ENCODE assay signal across 18 cellular contexts in the genomic region with DNA sequence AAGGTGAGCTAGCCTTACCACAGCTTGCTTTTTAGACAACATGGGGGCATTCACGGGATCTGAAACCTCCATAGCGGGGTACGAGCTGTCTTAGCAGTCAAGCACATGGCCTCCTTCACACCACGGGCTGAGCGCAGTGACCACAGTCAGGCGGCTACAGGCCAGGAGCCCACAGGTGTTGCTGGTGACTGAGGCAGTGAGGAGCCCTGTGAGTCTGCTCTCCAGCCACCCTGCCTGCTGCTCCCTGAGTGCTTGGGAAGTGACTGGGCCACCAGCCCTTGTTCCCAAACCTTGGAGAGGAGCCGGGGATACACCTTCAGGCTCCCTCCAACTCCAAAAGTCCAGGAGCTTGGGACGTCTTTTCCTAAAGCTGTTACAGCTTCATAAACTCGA.
A peak's percentile ranks its signal among the peaks of the same experiment; 100 is the strongest.
DNase-seq lines count a peak whose midpoint lies in the region; ATAC-seq and TF ChIP-seq lines count a peak whose summit lies in the region.
"Had no signal": no experiment of that assay in that cellular context is flagged by ENCODE, and none has a peak within 500 bp of the region (broad histone marks: within the 10 kb centered on the region; RNA-seq: fewer than 3 reads in every experiment).

No MANE protein-coding gene starts in this region.

- H2BK15ac ChIP-seq in neuronal stem cell (ENCODE audit: low read length) = peak overlapping the region; percentile 74

- no peak overlapping the region for H3K9ac ChIP-seq in neuronal stem cell (ENCODE audit: low read depth, low read length, poor library complexity)
- H3K9ac ChIP-seq in trophoblast cell (ENCODE audit: low read length) = no peak overlapping the region
- H3K9ac ChIP-seq: BLaER1 treated with 17β-estradiol and CSF1 and Interleukin-3, amounts not matched to agents 10 nM and 100 nM had no signal

- no peak for TF ChIP-seq CTCF in spleen (IDR thresholded peaks at IDR 0.05 in 8 of 11, conservative IDR thresholded peaks at IDR 0.05 in 3 of 11)

- H3K27ac ChIP-seq in neuronal stem cell (replicated peaks; ENCODE audit: low read length) (no peak overlapping the region), spleen (no peak overlapping the region), trophoblast cell (ENCODE audit: low read depth, low read length) (no peak overlapping the region)
- H3K27ac ChIP-seq: 22Rv1; A549; BLaER1 treated with 17β-estradiol and CSF1 and Interleukin-3, amounts not matched to agents 10 nM and 100 nM; C4-2B had no signal

- no peak overlapping the region for H4K8ac ChIP-seq in neuronal stem cell (ENCODE audit: low read depth, low read length)
- H4K8ac ChIP-seq in trophoblast cell (ENCODE audit: low read depth, low read length) = no peak overlapping the region

- H3K79me1 ChIP-seq in neuronal stem cell (ENCODE audit: low read depth, low read length) (peaks cover 3% of the 10 kb centered on the region), trophoblast cell (ENCODE audit: low read length) (no peaks in the 10 kb centered on the region)

- no peak overlapping the region for H2BK5ac ChIP-seq in neuronal stem cell (ENCODE audit: low read length)
- no peak overlapping the region for H2BK5ac ChIP-seq in trophoblast cell (ENCODE audit: low read depth, low read length, poor library complexity)

- no peak overlapping the region for H4K12ac ChIP-seq in trophoblast cell (ENCODE audit: low read depth, low read length)

- H3K4ac ChIP-seq in neuronal stem cell (ENCODE audit: low read length) = no peak overlapping the region
- H3K4ac ChIP-seq in trophoblast cell (ENCODE audit: low read depth, low read length) = no peak overlapping the region

- no peak overlapping the region for H3K4me3 ChIP-seq in neuronal stem cell (ENCODE audit: low read length in 2 of 2)
- H3K4me3 ChIP-seq in spleen = no peak overlapping the region
- no peak overlapping the region for H3K4me3 ChIP-seq in trophoblast cell (ENCODE audit: low read depth, low read length)
- H3K4me3 ChIP-seq: A549; BLaER1 treated with 17β-estradiol and CSF1 and Interleukin-3, amounts not matched to agents 10 nM and 100 nM had no signal

- no peaks in the 10 kb centered on the region for H3K36me3 ChIP-seq in neuronal stem cell (replicated peaks in 1 of 2; ENCODE audit: control insufficient read depth in 2 of 2, insufficient read depth in 2 of 2, low read length in 2 of 2)
- H3K36me3 ChIP-seq in spleen = no peaks in the 10 kb centered on the region
- H3K36me3 ChIP-seq in trophoblast cell (ENCODE audit: control insufficient read depth in 1 of 2, insufficient read depth in 2 of 2, low read length in 2 of 2) = no peaks in the 10 kb centered on the region

- H3K23ac ChIP-seq in neuronal stem cell (ENCODE audit: low read depth, low read length, poor library complexity) (no peak overlapping the region), trophoblast cell (ENCODE audit: low read length) (no peak overlapping the region)

- H3K27me3 ChIP-seq in neuronal stem cell (ENCODE audit: control insufficient read depth in 3 of 3, insufficient read depth in 3 of 3, low read depth in 1 of 3, low read length in 3 of 3) (no peaks in the 10 kb centered on the region), spleen (replicated peaks in 1 of 7) (no peaks in the 10 kb centered on the region), trophoblast cell (ENCODE audit: insufficient read depth, low read length) (no peaks in the 10 kb centered on the region)
- H3K27me3 ChIP-seq: BLaER1 treated with 17β-estradiol and CSF1 and Interleukin-3, amounts not matched to agents 10 nM and 100 nM had no signal

- no peak overlapping the region for H2AK5ac ChIP-seq in neuronal stem cell (ENCODE audit: low read depth, low read length)
- H2AK5ac ChIP-seq in trophoblast cell (ENCODE audit: low read length) = no peak overlapping the region

- no peak overlapping the region for H2BK120ac ChIP-seq in neuronal stem cell (ENCODE audit: low read depth, low read length)
- no peak overlapping the region for H2BK120ac ChIP-seq in trophoblast cell (ENCODE audit: insufficient read depth, low read length, poor library complexity)

- H2AFZ ChIP-seq in neuronal stem cell (ENCODE audit: low read length) = no peak overlapping the region
- H2AFZ ChIP-seq in trophoblast cell (ENCODE audit: insufficient read depth, low read length, poor library complexity) = no peak overlapping the region

- H3K18ac ChIP-seq in neuronal stem cell (ENCODE audit: low read length) (peak overlapping the region; percentile 54), trophoblast cell (ENCODE audit: low read length) (no peak overlapping the region)

- peaks cover 0 to 14% of the 10 kb centered on the region in 2 donors for H3K9me3 ChIP-seq in neuronal stem cell (replicated peaks in 1 of 2; ENCODE audit: control insufficient read depth in 2 of 2, insufficient read depth in 1 of 2, low read depth in 1 of 2, low read length in 2 of 2)
- H3K9me3 ChIP-seq in spleen = peaks cover 0 to 34% (median 18%) of the 10 kb centered on the region in 8 donors
- peaks cover 30% of the 10 kb centered on the region for H3K9me3 ChIP-seq in trophoblast cell (ENCODE audit: insufficient read depth, low read depth, low read length)

- H3K4me2 ChIP-seq in neuronal stem cell (ENCODE audit: insufficient read depth, low read length, poor library complexity, severe bottlenecking) (no peak overlapping the region), trophoblast cell (ENCODE audit: low read length) (no peak overlapping the region)
- H3K4me2 ChIP-seq: A549; BLaER1 treated with 17β-estradiol and CSF1 and Interleukin-3, amounts not matched to agents 10 nM and 100 nM had no signal

- H3K4me1 ChIP-seq in neuronal stem cell (ENCODE audit: control insufficient read depth in 2 of 2, insufficient read depth in 1 of 2, low read depth in 1 of 2, low read length in 2 of 2) (no peaks in the 10 kb centered on the region), spleen (no peaks in the 10 kb centered on the region), trophoblast cell (ENCODE audit: control insufficient read depth in 1 of 2, insufficient read depth in 2 of 2, low read length in 2 of 2) (no peaks in the 10 kb centered on the region)
- H3K4me1 ChIP-seq: A549, Caco-2 had no signal

- peak overlapping the region; percentile 75 for H2BK12ac ChIP-seq in neuronal stem cell (ENCODE audit: low read length)
- H2BK12ac ChIP-seq in trophoblast cell (ENCODE audit: low read length) = no peak overlapping the region

- ATAC-seq in GM18873 (IDR thresholded peaks at IDR 0.05; ENCODE audit: low FRiP score, unreplicated experiment) = no peak
- ATAC-seq: A549; CD8-positive, alpha-beta T cell had no signal

- H4K91ac ChIP-seq in neuronal stem cell (ENCODE audit: low read depth, low read length, poor library complexity) (no peak overlapping the region), trophoblast cell (ENCODE audit: low read depth, low read length) (no peak overlapping the region)

- intact Hi-C loops in posterior vena cava (cut with DNase I) (no loop called here), spleen (cut with DNase I; ENCODE audit: low total_unique reads) (no loop called here)

- no peak for TF ChIP-seq POLR2A in spleen (IDR thresholded peaks at IDR 0.05)

- H3K79me2 ChIP-seq in trophoblast cell (ENCODE audit: control insufficient read depth, insufficient read depth, low read length, poor library complexity) = no peaks in the 10 kb centered on the region

- DNase-seq in RPMI8226 = peak; percentile 64
- DNase-seq in neuronal stem cell (ENCODE audit: low spot score) = no peak
- peak; percentile 69 for DNase-seq in posterior vena cava (ENCODE audit: low spot score)
- peak; percentile 71 for DNase-seq in spleen
- no peak for DNase-seq in middle frontal gyrus (ENCODE audit: extremely low spot score, low spot score)
- DNase-seq in trophoblast cell = no peak
- DNase-seq: AML-193; Caco-2; Calu3; CD4-positive, alpha-beta T cell; CD8-positive, alpha-beta T cell; DMS79 treated with DMSO at 0.1 percent for 48 hours; GF-D8 had no signal

- H3K14ac ChIP-seq in neuronal stem cell (ENCODE audit: low read length) (peak overlapping the region; percentile 2), trophoblast cell (ENCODE audit: low read length) (no peak overlapping the region)

- no CpG with 5 or more reads among the region's 9 CpGs for WGBS in neuronal stem cell (ENCODE audit: extremely low coverage in 2 of 2, insufficient read length in 2 of 2, insufficient replicate concordance in 1 of 2), 2 donors
- 80 to 95% (median 88%) methylated on average over 3 to 9 of the region's 9 CpGs for WGBS in spleen, 5 donors
- no CpG with 5 or more reads among the region's 9 CpGs for WGBS in trophoblast cell (ENCODE audit: extremely low coverage, insufficient coverage, insufficient read length)

Comparison
In these comparisons a context has a peak if more than half of its experiments do, and no peak if none do; other contexts are left out.
1. DNase-seq: peak in RPMI8226 (single experiment), posterior vena cava (single experiment) and spleen (single experiment); none in neuronal stem cell (single experiment), middle frontal gyrus (single experiment) and trophoblast cell (0 of 2).